Comparison of ENCODE assay signal across 29 cellular contexts in the genomic region with DNA sequence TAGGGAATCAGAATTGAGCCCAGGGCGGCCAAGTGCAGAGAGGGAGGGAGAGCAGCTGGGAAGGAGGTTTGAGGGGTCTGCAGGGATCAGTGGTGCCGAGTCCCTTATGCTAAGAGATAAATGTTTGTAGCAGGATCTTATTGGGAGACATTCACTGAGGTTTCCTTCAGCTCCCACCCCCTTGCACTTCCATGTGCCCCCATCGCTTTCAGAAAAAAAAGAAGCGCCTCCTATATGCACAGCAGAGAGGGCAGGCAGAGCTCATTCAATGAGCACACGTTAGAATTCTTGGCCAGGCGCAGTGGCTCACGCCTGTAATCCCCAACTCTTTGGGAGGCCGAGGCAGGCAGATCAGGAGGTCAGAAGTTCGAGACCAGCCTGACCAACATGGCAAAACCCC. TPM values are rescaled to one million over a fixed set of nuclear protein-coding genes. Genes with fewer than 3 reads are reported as not detected.
A peak's percentile ranks its signal among the peaks of the same experiment; 100 is the strongest.
DNase-seq lines count a peak whose midpoint lies in the region; ATAC-seq and TF ChIP-seq lines count a peak whose summit lies in the region.
"Had no signal": no experiment of that assay in that cellular context is flagged by ENCODE, and none has a peak within 500 bp of the region (broad histone marks: within the 10 kb centered on the region; RNA-seq: fewer than 3 reads in every experiment).

No MANE protein-coding gene starts in this region.

- no peak overlapping the region for H2AFZ ChIP-seq in Loucy (ENCODE audit: low read length)
- H2AFZ ChIP-seq: PC-9 had no signal

- no peaks in the 10 kb centered on the region; the same call in 1 of the 2 replicates for H3K27me3 Mint-ChIP-seq in WTC11 (ENCODE audit: low read depth)

- peak overlapping the region; percentile 7 for H3K27ac ChIP-seq in neutrophil
- H3K27ac ChIP-seq in adrenal gland, result no peak overlapping the region
- H3K27ac ChIP-seq: PC-9, upper lobe of right lung had no signal

- H3K27me3 ChIP-seq in Loucy (ENCODE audit: insufficient read depth, low read length, poor library complexity, severe bottlenecking), result no peaks in the 10 kb centered on the region
- H3K27me3 ChIP-seq in neutrophil, result no peaks in the 10 kb centered on the region
- H3K27me3 ChIP-seq in adrenal gland, result peaks cover 12% of the 10 kb centered on the region

- 47 to 66% (median 51%) methylated on average over 5 to 9 of the region's 9 CpGs for WGBS in adrenal gland, 4 donors

- H3K4me2 ChIP-seq in Loucy (ENCODE audit: low read depth, low read length, poor library complexity, severe bottlenecking), result peak overlapping the region; percentile 68
- H3K4me2 ChIP-seq: SK-N-SH had no signal

- CTCF ChIA-PET in WTC11 (lab: Charles Lee), result interaction anchor here (0.9 to 1.4 kb wide), 4 partner anchors 26 to 241 kb away, joined by 3 to 10 read pairs (median 4); no protein-coding TSS in a partner anchor

- ATAC-seq in WTC11 (no peak), HG03469 (IDR thresholded peaks at IDR 0.05; ENCODE audit: unreplicated experiment) (no peak)
- ATAC-seq: activated CD8-positive, alpha-beta T cell treated with anti-CD3 and anti-CD28 coated beads for 36 hours; activated naive CD4-positive, alpha-beta T cell treated with anti-CD3 and anti-CD28 coated beads, Interleukin-2, amount 50 U/mL, for 72 hours; Right ventricle myocardium inferior had no signal

- H3K9me3 Mint-ChIP-seq in WTC11, result peaks cover 46% of the 10 kb centered on the region
- H3K9me3 Mint-ChIP-seq: activated CD8-positive, alpha-beta T cell treated with anti-CD3 and anti-CD28 coated beads for 36 hours; activated naive CD4-positive, alpha-beta T cell treated with anti-CD3 and anti-CD28 coated beads, Interleukin-2, amount 50 U/mL, for 72 hours; activated T-helper 2 cell treated with anti-CD3 and anti-CD28 coated beads, Interferon-gamma antibody, Interleukin-2, Interleukin-4, amounts not matched to agents 10 μg/mL and 5 μg/mL and 100 μg/mL, durations not matched to agents 14 hours and 24 hours and 36 hours; natural killer cell had no signal

- H3K9me2 ChIP-seq in Loucy (replicated peaks; ENCODE audit: low read depth, low read length), result no peaks in the 10 kb centered on the region
- H3K9me2 ChIP-seq: SK-N-SH had no signal

- H4K20me1 ChIP-seq in Loucy (ENCODE audit: insufficient read depth, low read length, poor library complexity, severe bottlenecking), result no peaks in the 10 kb centered on the region

- no peaks in the 10 kb centered on the region for H3K79me2 ChIP-seq in Loucy (ENCODE audit: insufficient read depth, low read length)

- POLR2A ChIA-PET in WTC11 (lab: Charles Lee), result interaction anchor here (1.4 kb wide), 1 partner anchor 33 kb away, joined by 3 read pairs; no protein-coding TSS in a partner anchor

- DNase-seq in NOMO-1 (lab: John Stamatoyannopoulos, UW; ENCODE audit: unreplicated experiment in 2 of 2), result peak; percentile 26 to 42
- DNase-seq in NOMO-1 treated with dmso at 0.1 percent for 144 hours (lab: John Stamatoyannopoulos, UW; ENCODE audit: unreplicated experiment), result no peak
- DNase-seq in WTC11 (ENCODE audit: low spot score), result no peak
- no peak for DNase-seq in HUDEP-2 (lab: John Stamatoyannopoulos, UW; ENCODE audit: unreplicated experiment in 76 of 76)
- DNase-seq in adrenal gland, result no peak
- DNase-seq: 8988T; activated CD8-positive, alpha-beta T cell treated with anti-CD3 and anti-CD28 coated beads for 36 hours; GOT3; HFFc6; mucosa of descending colon; natural killer cell; NCI-H1694; NCI-H510A; occipital lobe; SK-N-SH; stimulated activated naive CD4-positive, alpha-beta T cell; T-helper 2 cell; upper lobe of right lung had no signal

- peak overlapping the region; percentile 92 for H3K9ac ChIP-seq in Loucy (ENCODE audit: low read depth, low read length, poor library complexity, severe bottlenecking)
- H3K9ac ChIP-seq: SK-N-SH had no signal

- no peak overlapping the region for H3K4me3 Mint-ChIP-seq in WTC11
- H3K4me3 Mint-ChIP-seq: activated CD8-positive, alpha-beta T cell treated with anti-CD3 and anti-CD28 coated beads for 36 hours; HFFc6; natural killer cell had no signal

- H3K9me3 ChIP-seq in Loucy (ENCODE audit: insufficient read depth, low read depth, low read length) (no peaks in the 10 kb centered on the region), neutrophil (no peaks in the 10 kb centered on the region), adrenal gland (replicated peaks in 1 of 3) (no peaks in the 10 kb centered on the region)
- H3K9me3 ChIP-seq: mucosa of descending colon, SK-N-SH, upper lobe of right lung had no signal

- H3K4me1 ChIP-seq in Loucy (ENCODE audit: insufficient read depth, low read length, poor library complexity, severe bottlenecking) (peaks cover 57% of the 10 kb centered on the region), neutrophil (ENCODE audit: control insufficient read depth in 1 of 2, insufficient read depth in 1 of 2, low read depth in 1 of 2, low read length in 1 of 2) (peaks cover 33% of the 10 kb centered on the region in 2 experiments), adrenal gland (replicated peaks in 1 of 2) (no peaks in the 10 kb centered on the region)
- H3K4me1 ChIP-seq: upper lobe of right lung had no signal

- peaks cover 21% of the 10 kb centered on the region for H3K36me3 Mint-ChIP-seq in WTC11
- H3K36me3 Mint-ChIP-seq: activated naive CD4-positive, alpha-beta T cell treated with anti-CD3 and anti-CD28 coated beads, Interleukin-2, amount 50 U/mL, for 72 hours; natural killer cell had no signal

- TF ChIP-seq CTCF in Loucy (conservative IDR thresholded peaks at IDR 0.05; ENCODE audit: low read length), result no peak
- no peak for TF ChIP-seq CTCF in WTC11 (IDR thresholded peaks at IDR 0.05)
- no peak for TF ChIP-seq CTCF in neutrophil (IDR thresholded peaks at IDR 0.05)
- TF ChIP-seq CTCF in adrenal gland (IDR thresholded peaks at IDR 0.05), result no peak

- peak overlapping the region; percentile 75; the same call in 1 of the 2 replicates for H3K27ac Mint-ChIP-seq in WTC11
- H3K27ac Mint-ChIP-seq: activated CD8-positive, alpha-beta T cell treated with anti-CD3 and anti-CD28 coated beads for 36 hours; activated naive CD4-positive, alpha-beta T cell treated with anti-CD3 and anti-CD28 coated beads, Interleukin-2, amount 50 U/mL, for 72 hours; activated T-helper 2 cell treated with anti-CD3 and anti-CD28 coated beads, Interferon-gamma antibody, Interleukin-2, Interleukin-4, amounts not matched to agents 10 μg/mL and 5 μg/mL and 100 μg/mL, durations not matched to agents 14 hours and 24 hours and 36 hours; HFFc6; natural killer cell had no signal

- peak overlapping the region; percentile 42 for H3K4me3 ChIP-seq in Loucy (ENCODE audit: low read length, poor library complexity, severe bottlenecking)
- no peak overlapping the region for H3K4me3 ChIP-seq in neutrophil (ENCODE audit: low read depth in 1 of 2, low read length in 1 of 2)
- H3K4me3 ChIP-seq in adrenal gland, result no peak overlapping the region
- H3K4me3 ChIP-seq: mucosa of descending colon, PC-9, skin epidermis, upper lobe of right lung had no signal

- H3K4me1 Mint-ChIP-seq in WTC11, result peaks cover 27% of the 10 kb centered on the region

- H3K36me3 ChIP-seq in Loucy (ENCODE audit: insufficient read depth, low read length), result no peaks in the 10 kb centered on the region
- H3K36me3 ChIP-seq in neutrophil, result no peaks in the 10 kb centered on the region
- no peaks in the 10 kb centered on the region for H3K36me3 ChIP-seq in adrenal gland (replicated peaks in 1 of 2)
- H3K36me3 ChIP-seq: upper lobe of right lung had no signal

- intact Hi-C loops in adrenal gland (cut with DNase I), result loop anchor here in 1 of 2 donors (5.0 kb wide), 1 partner anchor 243 kb away; no protein-coding TSS in a partner anchor

- H3F3A ChIP-seq in Loucy (ENCODE audit: low read depth), result peaks cover 16% of the 10 kb centered on the region

- TF ChIP-seq POLR2A in adrenal gland (IDR thresholded peaks at IDR 0.05), result no peak

TF ChIP-seq in WTC11, 78 proteins besides CTCF, POLR2A, EP300 and RAD21:
- TF ChIP-seq NR3C1 (CRISPR knock-in tag; conservative IDR thresholded peaks at IDR 0.05; ENCODE audit: low read depth), result no peak
- TF ChIP-seq CBFB (CRISPR knock-in tag; IDR thresholded peaks at IDR 0.05; ENCODE audit: low read depth), result no peak
- TF ChIP-seq STAT6 (CRISPR knock-in tag; conservative IDR thresholded peaks at IDR 0.05; ENCODE audit: low read depth), result no peak
- no peak for TF ChIP-seq GTF2I (CRISPR knock-in tag; conservative IDR thresholded peaks at IDR 0.05)
- no peak for TF ChIP-seq ZNF396 (CRISPR knock-in tag; IDR thresholded peaks at IDR 0.05; ENCODE audit: borderline replicate concordance)
- no peak for TF ChIP-seq NR2C2 (CRISPR knock-in tag; IDR thresholded peaks at IDR 0.05)

RNA-seq across cellular contexts. Expression of gene CYP4F2, which starts 28.0 kb away (rescaled TPM):
- total RNA-seq in WTC11 (2021) (0.24 to 1.2 TPM (median 0.34 TPM) in 3 replicates), adrenal gland (not detected)
- not detected for polyA plus RNA-seq in adrenal gland
- total RNA-seq: activated T-helper 2 cell treated with anti-CD3 and anti-CD28 coated beads, Interferon-gamma antibody, Interleukin-2, Interleukin-4, amounts not matched to agents 10 μg/mL and 5 μg/mL and 100 μg/mL, durations not matched to agents 14 hours and 24 hours and 36 hours; HFFc6; HT-29; lung microvascular endothelial cell; occipital lobe; Right ventricle myocardium inferior; upper lobe of right lung had no signal
- polyA plus RNA-seq: SK-N-SH had no signal

RNA-seq across cellular contexts. Expression of gene OR10H1, which starts 54.4 kb away (rescaled TPM):
- total RNA-seq in WTC11 (2021), result not detected in 3 replicates
- total RNA-seq in adrenal gland, result not detected
- not detected for polyA plus RNA-seq in adrenal gland
- total RNA-seq: activated CD8-positive, alpha-beta T cell treated with anti-CD3 and anti-CD28 coated beads for 36 hours; activated T-helper 2 cell treated with anti-CD3 and anti-CD28 coated beads, Interferon-gamma antibody, Interleukin-2, Interleukin-4, amounts not matched to agents 10 μg/mL and 5 μg/mL and 100 μg/mL, durations not matched to agents 14 hours and 24 hours and 36 hours; bronchial epithelial cell; HFFc6; HT-29; lung microvascular endothelial cell; occipital lobe; Right ventricle myocardium inferior; upper lobe of right lung had no signal
- polyA plus RNA-seq: SK-N-SH had no signal

Comparison
In these comparisons a context has a peak if more than half of its experiments do, and no peak if none do; other contexts are left out.
1. DNase-seq: peak in NOMO-1 (2 of 2); none in NOMO-1 treated with dmso at 0.1 percent for 144 hours (single experiment), WTC11 (single experiment), HUDEP-2 (0 of 76) and adrenal gland (0 of 7).